In genomic region chr10:1532636-1533035, GRCh38 we compare ENCODE assay signal across 19 cellular contexts.
"Had no signal": no experiment of that assay in that cellular context is flagged by ENCODE, and none has a peak within 500 bp of the region (broad histone marks: within the 10 kb centered on the region; RNA-seq: fewer than 3 reads in every experiment).

No MANE protein-coding gene starts in this region.

- H3K4me2 ChIP-seq: neural progenitor cell had no signal

- H3K4me3 ChIP-seq: esophagus muscularis mucosa, gastrocnemius medialis, heart right ventricle, neural progenitor cell, right atrium auricular region, stomach, thoracic aorta, transverse colon had no signal

- DNase-seq: effector memory CD4-positive, alpha-beta T cell; gastrocnemius medialis; heart right ventricle; hypothalamus; mammary epithelial cell; natural killer cell; occipital lobe; small intestine; stimulated activated CD4-positive, alpha-beta T cell treated with anti-CD3 and anti-CD28 coated beads, Interleukin-12 subunit alpha, Interleukin-12 subunit beta, amount 100 ng/mL, for 4 hours; stimulated activated naive CD4-positive, alpha-beta T cell; stomach; substantia nigra; transverse colon had no signal

- H3K27ac ChIP-seq: epithelial cell of prostate, esophagus muscularis mucosa, gastrocnemius medialis, heart right ventricle, neural progenitor cell, right atrium auricular region, stomach, thoracic aorta, transverse colon had no signal

- H3K9ac ChIP-seq: neural progenitor cell had no signal

- FAIRE-seq: islet of Langerhans, small intestine had no signal

- H3K4me1 ChIP-seq: esophagus muscularis mucosa, gastrocnemius medialis, heart right ventricle, neural progenitor cell, right atrium auricular region, stomach, transverse colon had no signal

- H3K9me3 ChIP-seq: esophagus muscularis mucosa, gastrocnemius medialis, heart right ventricle, right atrium auricular region, stomach, thoracic aorta, transverse colon had no signal

- H3K27me3 ChIP-seq: gastrocnemius medialis, neural progenitor cell, right atrium auricular region, transverse colon had no signal

- H3K36me3 ChIP-seq: esophagus muscularis mucosa, gastrocnemius medialis, heart right ventricle, neural progenitor cell, right atrium auricular region, stomach, thoracic aorta, transverse colon had no signal

- H2AFZ ChIP-seq: neural progenitor cell had no signal
